In the genomic region with DNA sequence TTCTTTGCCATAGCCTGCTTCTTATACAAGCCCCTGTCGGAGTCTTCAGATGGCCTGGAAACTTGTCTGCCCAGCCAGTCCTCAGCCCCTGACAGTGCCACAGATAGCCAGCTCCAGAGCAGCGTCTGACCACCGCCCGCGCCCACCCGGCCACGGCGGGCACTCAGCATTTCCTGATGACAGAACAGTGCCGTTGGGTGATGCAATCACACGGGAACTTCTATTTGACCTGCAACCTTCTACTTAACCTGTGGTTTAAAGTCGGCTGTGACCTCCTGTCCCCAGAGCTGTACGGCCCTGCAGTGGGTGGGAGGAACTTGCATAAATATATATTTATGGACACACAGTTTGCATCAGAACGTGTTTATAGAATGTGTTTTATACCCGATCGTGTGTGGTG, we compare ENCODE assay signal across 1 cellular context.
TF ChIP-seq lines count a peak whose summit lies in the region.

No MANE protein-coding gene starts in this region.

TF ChIP-seq in HepG2, 621 proteins besides CTCF, POLR2A, EP300 and RAD21 (continues in another document):
- TF ChIP-seq, protein P1, sequence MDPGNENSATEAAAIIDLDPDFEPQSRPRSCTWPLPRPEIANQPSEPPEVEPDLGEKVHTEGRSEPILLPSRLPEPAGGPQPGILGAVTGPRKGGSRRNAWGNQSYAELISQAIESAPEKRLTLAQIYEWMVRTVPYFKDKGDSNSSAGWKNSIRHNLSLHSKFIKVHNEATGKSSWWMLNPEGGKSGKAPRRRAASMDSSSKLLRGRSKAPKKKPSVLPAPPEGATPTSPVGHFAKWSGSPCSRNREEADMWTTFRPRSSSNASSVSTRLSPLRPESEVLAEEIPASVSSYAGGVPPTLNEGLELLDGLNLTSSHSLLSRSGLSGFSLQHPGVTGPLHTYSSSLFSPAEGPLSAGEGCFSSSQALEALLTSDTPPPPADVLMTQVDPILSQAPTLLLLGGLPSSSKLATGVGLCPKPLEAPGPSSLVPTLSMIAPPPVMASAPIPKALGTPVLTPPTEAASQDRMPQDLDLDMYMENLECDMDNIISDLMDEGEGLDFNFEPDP (CRISPR knock-in tag; conservative IDR thresholded peaks at IDR 0.05) = no peak
- TF ChIP-seq, protein P2, sequence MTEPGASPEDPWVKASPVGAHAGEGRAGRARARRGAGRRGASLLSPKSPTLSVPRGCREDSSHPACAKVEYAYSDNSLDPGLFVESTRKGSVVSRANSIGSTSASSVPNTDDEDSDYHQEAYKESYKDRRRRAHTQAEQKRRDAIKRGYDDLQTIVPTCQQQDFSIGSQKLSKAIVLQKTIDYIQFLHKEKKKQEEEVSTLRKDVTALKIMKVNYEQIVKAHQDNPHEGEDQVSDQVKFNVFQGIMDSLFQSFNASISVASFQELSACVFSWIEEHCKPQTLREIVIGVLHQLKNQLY (CRISPR knock-in tag; IDR thresholded peaks at IDR 0.05) = no peak
- peak; percentile 58; the same call in 1 of the 2 replicates for TF ChIP-seq ZBTB33 (CRISPR knock-in tag; IDR thresholded peaks at IDR 0.05)
- no peak for TF ChIP-seq ZBTB14 (CRISPR knock-in tag; IDR thresholded peaks at IDR 0.05)
- TF ChIP-seq ZHX2 (IDR thresholded peaks at IDR 0.05; ENCODE audit: low read depth) = no peak
- TF ChIP-seq ZHX2 (CRISPR knock-in tag; IDR thresholded peaks at IDR 0.05; ENCODE audit: borderline replicate concordance) = no peak
- no peak for TF ChIP-seq RFXANK (CRISPR knock-in tag; IDR thresholded peaks at IDR 0.05)
- TF ChIP-seq, protein P3, sequence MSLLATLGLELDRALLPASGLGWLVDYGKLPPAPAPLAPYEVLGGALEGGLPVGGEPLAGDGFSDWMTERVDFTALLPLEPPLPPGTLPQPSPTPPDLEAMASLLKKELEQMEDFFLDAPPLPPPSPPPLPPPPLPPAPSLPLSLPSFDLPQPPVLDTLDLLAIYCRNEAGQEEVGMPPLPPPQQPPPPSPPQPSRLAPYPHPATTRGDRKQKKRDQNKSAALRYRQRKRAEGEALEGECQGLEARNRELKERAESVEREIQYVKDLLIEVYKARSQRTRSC (CRISPR knock-in tag; IDR thresholded peaks at IDR 0.05; ENCODE audit: low read depth) = no peak
- TF ChIP-seq ZNF143 (CRISPR knock-in tag; IDR thresholded peaks at IDR 0.05) = no peak
- TF ChIP-seq ISL2 (CRISPR knock-in tag; IDR thresholded peaks at IDR 0.05) = no peak
- TF ChIP-seq TSC22D2 (CRISPR knock-in tag; IDR thresholded peaks at IDR 0.05; ENCODE audit: borderline replicate concordance) = no peak
- no peak for TF ChIP-seq ZNF605 (CRISPR knock-in tag; IDR thresholded peaks at IDR 0.05)
- no peak for TF ChIP-seq KDM5A (IDR thresholded peaks at IDR 0.05; ENCODE audit: borderline replicate concordance, low read length)
- TF ChIP-seq NCOR1 (IDR thresholded peaks at IDR 0.05; ENCODE audit: borderline replicate concordance, low read length) = no peak
- no peak for TF ChIP-seq HMGXB3 (CRISPR knock-in tag; IDR thresholded peaks at IDR 0.05; ENCODE audit: borderline replicate concordance)
- TF ChIP-seq ZNF816 (CRISPR knock-in tag; IDR thresholded peaks at IDR 0.05; ENCODE audit: borderline replicate concordance) = no peak
- TF ChIP-seq ZBTB21 (CRISPR knock-in tag; IDR thresholded peaks at IDR 0.05) = no peak
- TF ChIP-seq POGK (CRISPR knock-in tag; conservative IDR thresholded peaks at IDR 0.05) = no peak
- no peak for TF ChIP-seq RELA (CRISPR knock-in tag; IDR thresholded peaks at IDR 0.05)
- no peak for TF ChIP-seq KLF6 (CRISPR knock-in tag; IDR thresholded peaks at IDR 0.05)
- no peak for TF ChIP-seq ZNF280B (CRISPR knock-in tag; IDR thresholded peaks at IDR 0.05; ENCODE audit: borderline replicate concordance)
- no peak for TF ChIP-seq ZNF34 (CRISPR knock-in tag; IDR thresholded peaks at IDR 0.05; ENCODE audit: borderline replicate concordance)
- TF ChIP-seq ELF3 (CRISPR knock-in tag; IDR thresholded peaks at IDR 0.05) = no peak
- TF ChIP-seq ATAD3A (CRISPR knock-in tag; IDR thresholded peaks at IDR 0.05) = no peak
- no peak for TF ChIP-seq ZNF761 (CRISPR knock-in tag; conservative IDR thresholded peaks at IDR 0.05)
- no peak for TF ChIP-seq FOXA3 (CRISPR knock-in tag; IDR thresholded peaks at IDR 0.05)
- TF ChIP-seq ZNF274 (CRISPR knock-in tag; IDR thresholded peaks at IDR 0.05) = no peak
- no peak for TF ChIP-seq PTBP1 (IDR thresholded peaks at IDR 0.05; ENCODE audit: low read depth, low read length, poor library complexity, severe bottlenecking)
- no peak for TF ChIP-seq ZNF501 (CRISPR knock-in tag; IDR thresholded peaks at IDR 0.05)
- TF ChIP-seq ZBTB20 (CRISPR knock-in tag; IDR thresholded peaks at IDR 0.05; ENCODE audit: borderline replicate concordance, low read depth) = no peak
- TF ChIP-seq ATF4 (CRISPR knock-in tag; IDR thresholded peaks at IDR 0.05) = peak in 1 of 2 experiments; percentile 87; a peak in 2 of 4 replicates
- no peak for TF ChIP-seq NCOA5 (CRISPR knock-in tag; IDR thresholded peaks at IDR 0.05)
- TF ChIP-seq, protein P4, sequence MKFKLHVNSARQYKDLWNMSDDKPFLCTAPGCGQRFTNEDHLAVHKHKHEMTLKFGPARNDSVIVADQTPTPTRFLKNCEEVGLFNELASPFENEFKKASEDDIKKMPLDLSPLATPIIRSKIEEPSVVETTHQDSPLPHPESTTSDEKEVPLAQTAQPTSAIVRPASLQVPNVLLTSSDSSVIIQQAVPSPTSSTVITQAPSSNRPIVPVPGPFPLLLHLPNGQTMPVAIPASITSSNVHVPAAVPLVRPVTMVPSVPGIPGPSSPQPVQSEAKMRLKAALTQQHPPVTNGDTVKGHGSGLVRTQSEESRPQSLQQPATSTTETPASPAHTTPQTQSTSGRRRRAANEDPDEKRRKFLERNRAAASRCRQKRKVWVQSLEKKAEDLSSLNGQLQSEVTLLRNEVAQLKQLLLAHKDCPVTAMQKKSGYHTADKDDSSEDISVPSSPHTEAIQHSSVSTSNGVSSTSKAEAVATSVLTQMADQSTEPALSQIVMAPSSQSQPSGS (CRISPR knock-in tag; IDR thresholded peaks at IDR 0.05) = no peak
